In genomic region chr17:78962345-78962983, GRCh38 we compare ENCODE assay signal across 1 cellular context.
TF ChIP-seq lines count a peak whose summit lies in the region.

No MANE protein-coding gene starts in this region.

TF ChIP-seq in HepG2, 621 proteins besides CTCF, POLR2A, EP300 and RAD21 (continued from another document and continues in another):
- TF ChIP-seq ARID4A (CRISPR knock-in tag; IDR thresholded peaks at IDR 0.05; ENCODE audit: borderline replicate concordance) = peak; percentile 68; the same call in 1 of the 2 replicates
- peak; percentile 89 for TF ChIP-seq TARDBP (CRISPR knock-in tag; IDR thresholded peaks at IDR 0.05)
- TF ChIP-seq ELF3 (CRISPR knock-in tag; IDR thresholded peaks at IDR 0.05) = peak; percentile 92
- peak; percentile 19; the same call in 1 of the 2 replicates for TF ChIP-seq PHF8 (CRISPR knock-in tag; IDR thresholded peaks at IDR 0.05)
- TF ChIP-seq ARID3A (IDR thresholded peaks at IDR 0.05; ENCODE audit: low read depth, low read length) = peak; percentile 91
- 0 out of 2 replicates have a peak, but pooled peaks have one; percentile 86 for TF ChIP-seq ZNF724P (CRISPR knock-in tag; IDR thresholded peaks at IDR 0.05; ENCODE audit: borderline replicate concordance)
- TF ChIP-seq THAP7 (CRISPR knock-in tag; IDR thresholded peaks at IDR 0.05) = no peak
- TF ChIP-seq PRDM10 (CRISPR knock-in tag; IDR thresholded peaks at IDR 0.05; ENCODE audit: low read depth) = peak; percentile 82; the same call in 1 of the 2 replicates
- peak; percentile 51 to 52; a peak in 1 of 4 replicates for TF ChIP-seq HMGXB4 (CRISPR knock-in tag; IDR thresholded peaks at IDR 0.05; ENCODE audit: borderline replicate concordance in 1 of 2, low read depth in 1 of 2)
- peak; percentile 50; the same call in 1 of the 2 replicates for TF ChIP-seq ZNF614 (CRISPR knock-in tag; IDR thresholded peaks at IDR 0.05; ENCODE audit: borderline replicate concordance)
- peak; percentile 87 for TF ChIP-seq BRF2 (CRISPR knock-in tag; IDR thresholded peaks at IDR 0.05)
- no peak for TF ChIP-seq NFE2L1 (CRISPR knock-in tag; IDR thresholded peaks at IDR 0.05; ENCODE audit: borderline replicate concordance)
- TF ChIP-seq NFKBIZ (CRISPR knock-in tag; IDR thresholded peaks at IDR 0.05) = peak; percentile 80; the same call in 1 of the 2 replicates
- TF ChIP-seq NFKB2 (CRISPR knock-in tag; IDR thresholded peaks at IDR 0.05; ENCODE audit: borderline replicate concordance) = 0 out of 2 replicates have a peak, but pooled peaks have one; percentile 43
- peak; percentile 62; the same call in 1 of the 3 replicates for TF ChIP-seq MXI1 (IDR thresholded peaks at IDR 0.05; ENCODE audit: borderline replicate concordance, low read depth, low read length)
- TF ChIP-seq SP5 (CRISPR knock-in tag; IDR thresholded peaks at IDR 0.05; ENCODE audit: borderline replicate concordance, low read depth) = peak; percentile 95
- peak; percentile 66; the same call in 1 of the 2 replicates for TF ChIP-seq ZNF761 (CRISPR knock-in tag; conservative IDR thresholded peaks at IDR 0.05)
- TF ChIP-seq MAFG (CRISPR knock-in tag; IDR thresholded peaks at IDR 0.05) = no peak
- 0 out of 2 replicates have a peak, but pooled peaks have one; percentile 45 for TF ChIP-seq ZNF589 (CRISPR knock-in tag; conservative IDR thresholded peaks at IDR 0.05)
- peak; percentile 38 for TF ChIP-seq ZNF883 (CRISPR knock-in tag; IDR thresholded peaks at IDR 0.05; ENCODE audit: not compliant biosample characterization)
- peak; percentile 77; the same call in 1 of the 2 replicates for TF ChIP-seq CEBPB (IDR thresholded peaks at IDR 0.05; ENCODE audit: borderline replicate concordance, low read depth, low read length)
- peak; percentile 11; the same call in 1 of the 2 replicates for TF ChIP-seq SIX1 (CRISPR knock-in tag; IDR thresholded peaks at IDR 0.05; ENCODE audit: borderline replicate concordance)
- TF ChIP-seq ZNF281 (CRISPR knock-in tag; IDR thresholded peaks at IDR 0.05; ENCODE audit: borderline replicate concordance) = peak; percentile 6; the same call in 1 of the 2 replicates
- TF ChIP-seq PRPF4 (IDR thresholded peaks at IDR 0.05; ENCODE audit: low read depth, low read length, poor library complexity, severe bottlenecking) = no peak
- TF ChIP-seq ATF4 (CRISPR knock-in tag; IDR thresholded peaks at IDR 0.05) = peak in 1 of 2 experiments; percentile 77; a peak in 2 of 4 replicates
- TF ChIP-seq ZNF766 (CRISPR knock-in tag; IDR thresholded peaks at IDR 0.05; ENCODE audit: borderline replicate concordance) = peak; percentile 66; the same call in 1 of the 2 replicates
- peak; percentile 58; the same call in 1 of the 2 replicates for TF ChIP-seq ZNF572 (CRISPR knock-in tag; IDR thresholded peaks at IDR 0.05)
- TF ChIP-seq ZFP91 (CRISPR knock-in tag; IDR thresholded peaks at IDR 0.05; ENCODE audit: borderline replicate concordance) = peak; percentile 66; the same call in 1 of the 2 replicates
- TF ChIP-seq CREB3 (CRISPR knock-in tag; IDR thresholded peaks at IDR 0.05) = no peak
- TF ChIP-seq ZNF264 (CRISPR knock-in tag; IDR thresholded peaks at IDR 0.05) = peak; percentile 78; the same call in 1 of the 2 replicates
- TF ChIP-seq TEAD3 (CRISPR knock-in tag; optimal IDR thresholded peaks at IDR 0.05; ENCODE audit: borderline replicate concordance) = peak; percentile 80
